In the genomic region with DNA sequence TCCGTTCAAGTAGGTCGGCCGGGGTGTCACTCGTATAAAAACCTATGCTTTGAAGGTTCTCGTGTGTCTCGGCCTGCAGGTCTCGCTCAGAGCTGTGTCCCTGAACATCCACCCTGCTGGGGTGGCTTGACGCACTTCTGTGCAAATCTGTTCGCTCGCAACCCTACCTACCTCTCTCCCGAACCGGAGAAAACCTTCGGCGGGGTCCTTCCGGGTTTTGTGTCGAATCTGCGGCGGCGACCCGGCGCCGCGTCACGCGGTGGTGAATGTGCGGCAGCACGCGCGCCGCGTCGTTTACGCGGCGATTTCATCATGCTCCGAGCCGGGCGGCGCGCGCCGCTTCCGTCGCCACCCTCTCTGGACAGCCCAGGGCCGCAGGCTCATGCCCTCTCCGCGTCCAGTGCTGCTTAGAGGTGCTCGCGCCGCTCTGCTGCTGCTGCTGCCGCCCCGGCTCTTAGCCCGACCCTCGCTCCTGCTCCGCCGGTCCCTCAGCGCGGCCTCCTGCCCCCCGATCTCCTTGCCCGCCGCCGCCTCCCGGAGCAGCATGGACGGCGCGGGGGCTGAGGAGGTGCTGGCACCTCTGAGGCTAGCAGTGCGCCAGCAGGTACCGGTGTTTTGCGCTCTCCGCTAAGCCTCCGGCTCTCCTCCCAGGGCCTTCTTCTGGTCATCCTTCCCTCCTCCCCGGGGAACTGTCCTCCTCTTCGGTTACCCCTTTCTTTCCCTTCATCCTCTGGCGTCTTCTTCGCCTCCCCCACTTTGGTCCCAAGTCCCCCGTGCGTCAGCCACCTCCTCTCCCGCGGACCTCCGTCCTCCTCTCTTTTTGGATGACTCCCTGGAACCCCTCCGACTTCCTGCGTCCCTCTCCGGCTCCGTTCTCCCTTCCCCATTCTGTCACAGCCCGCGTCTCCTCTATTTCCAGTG, we compare ENCODE assay signal across 8 cellular contexts. TPM values are rescaled to one million over a fixed set of nuclear protein-coding genes. Genes with fewer than 3 reads are reported as not detected.
DNase-seq lines count a peak whose midpoint lies in the region; ATAC-seq and TF ChIP-seq lines count a peak whose summit lies in the region.

Gene GARS1, plus strand, starts transcription at position 339 of the 921 bp plus-strand sequence. Its CDS starts 44 bp downstream, at position 383.

- peak within 1 kb of the TSS; percentile 99 to 100 for H3K27ac Mint-ChIP-seq in T-cell

- peaks cover 9% of the 10 kb centered on the region for H3K36me3 Mint-ChIP-seq in T-cell

- POLR2A ChIA-PET in T-cell (lab: Charles Lee), result interaction anchor here in 1 of 2 donors (0.6 kb wide), 1 partner anchor 30 kb away, joined by 3 read pairs; no protein-coding TSS in a partner anchor

- peaks cover 0 to 8% (median under 1%) of the 10 kb centered on the region in 4 donors for H3K36me3 ChIP-seq in transverse colon

- CTCF ChIA-PET in T-cell (lab: Charles Lee), result no interaction called here

- peak within 1 kb of the TSS; percentile 98 to 100 (median 99) for H3K4me3 Mint-ChIP-seq in T-cell

- H3K27ac ChIP-seq in adipose tissue (ENCODE audit: low read depth, low read length) (peak within 1 kb of the TSS; percentile 89), transverse colon (peak within 1 kb of the TSS; percentile 92 to 97 (median 94))

- 0 to 1% (median 1%) methylated on average over 78 to 86 of the region's 86 CpGs for WGBS in adipose tissue, 3 donors
- 0 to 1% methylated on average over 14 to 59 of the region's 86 CpGs for WGBS in transverse colon (ENCODE audit: low coverage in 1 of 2), 2 donors

- in situ Hi-C loops in GM13976 (cut with MboI; ENCODE audit: low sequenced_read_pairs, unreplicated experiment) (no loop called here), transverse colon (cut with MboI; ENCODE audit: low pct_ligation_motif_present in 1 of 4, low pct_unique_long_range_greater_than_20kb in 1 of 4, low sequenced_read_pairs in 3 of 4) (no loop called here)

- H3K27me3 ChIP-seq in transverse colon, result no peaks in the 10 kb centered on the region

- no peaks in the 10 kb centered on the region for H3K9me3 ChIP-seq in transverse colon

- TF ChIP-seq POLR2A in transverse colon (IDR thresholded peaks at IDR 0.05), result peak; percentile 92

- peak within 1 kb of the TSS; percentile 73 to 99 (median 82) for H3K4me3 ChIP-seq in transverse colon

- peaks cover 6 to 30% (median 27%) of the 10 kb centered on the region in 4 donors for H3K4me1 ChIP-seq in transverse colon

- no peak for TF ChIP-seq EP300 in transverse colon (IDR thresholded peaks at IDR 0.05; ENCODE audit: low read depth)

- peak; percentile 81 for ATAC-seq in HG02840 (IDR thresholded peaks at IDR 0.05; ENCODE audit: low FRiP score, unreplicated experiment)
- ATAC-seq in T-cell (replicated peaks in 1 of 4), result peak; percentile 89 to 94 (median 91)

- no peak for TF ChIP-seq CTCF in GM13976 (IDR thresholded peaks at IDR 0.05; ENCODE audit: borderline replicate concordance, control extremely low read depth, extremely low read depth, insufficient read depth, missing control alignments)
- no peak for TF ChIP-seq CTCF in transverse colon (IDR thresholded peaks at IDR 0.05)

- DNase-seq in GM13976 (ENCODE audit: low spot score) (peak; percentile 92), NCI-H1436 (lab: John Stamatoyannopoulos, UW) (peak; percentile 76), T-cell (peak; percentile 82 to 91 (median 87)), cardiac septum (ENCODE audit: low spot score) (peak; percentile 95), pons (ENCODE audit: low spot score) (peak; percentile 75), transverse colon (peak; percentile 91)

- peaks cover 74 to 76% (median 75%) of the 10 kb centered on the region in 3 donors for H3K4me1 Mint-ChIP-seq in T-cell

- intact Hi-C loops in cardiac septum (cut with DNase I), result no loop called here
- intact Hi-C loops in transverse colon (cut with DNase I; ENCODE audit: low total_unique reads), result no loop called here

- no peaks in the 10 kb centered on the region for H3K9me3 Mint-ChIP-seq in T-cell

- no peaks in the 10 kb centered on the region for H3K27me3 Mint-ChIP-seq in T-cell

RNA-seq across cellular contexts. Expression of gene GARS1, which starts in this region (rescaled TPM):
- total RNA-seq in T-cell, result 100 to 1,000 TPM in 4 of 5 donors, 10 to 100 TPM in 1; 78.8 to 121 (median 114) TPM
- 10 to 100 TPM; 56.2 to 67.9 (median 58.4) TPM for polyA plus RNA-seq in adipose tissue
- 51.2 TPM for total RNA-seq in cardiac septum
- total RNA-seq in transverse colon, result 10 to 100 TPM; 20.6 to 69.4 (median 34.5) TPM

Comparison
In these comparisons a context has a peak if more than half of its experiments do, and no peak if none do; other contexts are left out.
1. Peak in every context shown above with its lines: DNase-seq, ATAC-seq, H3K4me3 ChIP-seq and H3K27ac ChIP-seq.